In genomic region chr6:122530440-122531046, GRCh38 we compare ENCODE assay signal across 8 cellular contexts. TPM values are rescaled to one million over a fixed set of nuclear protein-coding genes. Genes with fewer than 3 reads are reported as not detected.
DNase-seq lines count a peak whose midpoint lies in the region; ATAC-seq, FAIRE-seq and TF ChIP-seq lines count a peak whose summit lies in the region.

No MANE protein-coding gene starts in this region.

- H3K4me1 Mint-ChIP-seq in T-helper 17 cell: peaks cover 5% of the 10 kb centered on the region

- peak; percentile 64 for FAIRE-seq in bronchial epithelial cell (lab: Jason Lieb, UNC)

- H3K9me3 ChIP-seq in T-helper 17 cell (ENCODE audit: control insufficient read depth, low read length, poor library complexity, severe bottlenecking): no peaks in the 10 kb centered on the region

- H3K27me3 ChIP-seq in bronchial epithelial cell (ENCODE audit: control insufficient read depth, insufficient read depth, low read length): no peaks in the 10 kb centered on the region

- DNase-seq in AML-193 (lab: John Stamatoyannopoulos, UW) (peak; percentile 61 to 71), NCI-H187 treated with DMSO at 0.1 percent for 48 hours (lab: John Stamatoyannopoulos, UW) (peak; percentile 22), T-helper 17 cell (peak in 2 of 3 donors; percentile 10 to 46), bronchial epithelial cell (ENCODE audit: low read depth) (peak; percentile 71), kidney tubule cell (ENCODE audit: low spot score) (peak; percentile 72)
- peak; percentile 45 for DNase-seq in stimulated activated CD8-positive, alpha-beta memory T cell treated with anti-CD3 and anti-CD28 coated beads, Interleukin-12 subunit alpha, Interleukin-12 subunit beta, amount 100 ng/mL, for 1 hour (ENCODE audit: low read depth)

- H3K27ac Mint-ChIP-seq in T-helper 17 cell: peak overlapping the region; percentile 62

- H3K36me3 ChIP-seq in bronchial epithelial cell (ENCODE audit: control insufficient read depth, insufficient read depth, low read length): no peaks in the 10 kb centered on the region

- no peak overlapping the region for H3K4me3 Mint-ChIP-seq in T-helper 17 cell

- peak; percentile 96 for ATAC-seq in GM18519 (IDR thresholded peaks at IDR 0.05; ENCODE audit: low FRiP score, unreplicated experiment)
- peak; percentile 97 for ATAC-seq in HG02981 (IDR thresholded peaks at IDR 0.05; ENCODE audit: unreplicated experiment)
- ATAC-seq in T-helper 17 cell: peak; percentile 86

- H3K4me3 ChIP-seq in bronchial epithelial cell (ENCODE audit: low read depth, low read length): no peak overlapping the region

- H3K36me3 Mint-ChIP-seq in T-helper 17 cell (ENCODE audit: low read depth): peaks cover 4% of the 10 kb centered on the region

- H3K27me3 Mint-ChIP-seq in T-helper 17 cell: peaks cover 65% of the 10 kb centered on the region

- TF ChIP-seq CTCF in bronchial epithelial cell (IDR thresholded peaks at IDR 0.05; ENCODE audit: insufficient read depth, low read length, severe bottlenecking): peak; percentile 93

RNA-seq across cellular contexts. Expression of gene SERINC1, which starts 58.9 kb away (rescaled TPM):
- total RNA-seq in T-helper 17 cell (100 to 1,000 TPM; 120 to 127 TPM), bronchial epithelial cell (205 and 208 TPM in 2 replicates)

Comparison
In these comparisons a context has a peak if more than half of its experiments do, and no peak if none do; other contexts are left out.
1. DNase-seq: peak in every context shown above with its lines; median percentile 72 in kidney tubule cell; 71 in bronchial epithelial cell; 66 in AML-193; 45 in stimulated activated CD8-positive, alpha-beta memory T cell treated with anti-CD3 and anti-CD28 coated beads, Interleukin-12 subunit alpha, Interleukin-12 subunit beta, amount 100 ng/mL, for 1 hour; 28 in T-helper 17 cell; 22 in NCI-H187 treated with DMSO at 0.1 percent for 48 hours.